Comparison of ENCODE assay signal across 1 cellular context in genomic region chr5:122896598-122897282, GRCh38.
TF ChIP-seq lines count a peak whose summit lies in the region.

No MANE protein-coding gene starts in this region.

TF ChIP-seq in WTC11, 78 proteins besides CTCF, POLR2A, EP300 and RAD21 (continued from another document):
- TF ChIP-seq PRDM15 (CRISPR knock-in tag; IDR thresholded peaks at IDR 0.05) (no peak), ETV6 (CRISPR knock-in tag; IDR thresholded peaks at IDR 0.05) (no peak), E2F4 (CRISPR knock-in tag; IDR thresholded peaks at IDR 0.05; ENCODE audit: borderline replicate concordance, low read depth) (no peak), ATF1 (CRISPR knock-in tag; IDR thresholded peaks at IDR 0.05) (no peak)
